ENCODE assay signal across 8 cellular contexts in the genomic region with DNA sequence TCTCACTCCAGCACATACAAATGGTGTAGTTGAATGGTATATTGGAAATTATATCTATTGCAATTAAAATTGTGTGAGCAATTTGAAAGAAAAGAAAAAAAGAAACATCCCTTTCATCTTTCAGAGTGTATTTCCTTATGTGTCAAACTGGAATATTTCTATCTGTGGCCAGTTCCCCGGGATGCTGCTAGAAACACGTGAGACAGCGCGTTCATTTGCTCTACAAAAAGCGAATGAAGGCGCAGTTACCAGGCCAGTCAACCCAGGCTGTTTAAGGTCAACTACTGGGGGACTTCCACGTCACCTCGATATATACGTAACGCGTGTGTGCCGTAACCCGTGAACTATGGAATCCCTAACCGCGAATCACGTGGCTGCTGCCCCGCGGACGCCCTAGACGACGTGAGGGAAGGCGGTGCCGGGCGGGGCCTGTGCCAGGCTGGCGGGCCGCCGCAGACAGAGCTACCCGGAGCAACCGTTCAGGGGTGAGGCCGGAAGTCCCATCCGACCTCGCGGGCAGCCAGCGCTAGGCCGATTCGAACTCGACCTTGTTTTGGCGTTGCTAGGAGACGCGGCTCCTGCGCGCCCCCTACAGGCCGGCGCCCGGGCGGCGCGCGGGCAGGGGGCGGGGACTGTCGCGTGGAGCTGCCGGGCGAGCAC. TPM values are rescaled to one million over a fixed set of nuclear protein-coding genes. Genes with fewer than 3 reads are reported as not detected.
DNase-seq lines count a peak whose midpoint lies in the region; ATAC-seq, FAIRE-seq and TF ChIP-seq lines count a peak whose summit lies in the region.

No MANE protein-coding gene starts in this region.

- peaks cover 0 to 2% of the 10 kb centered on the region in 2 donors for H3K9me3 Mint-ChIP-seq in natural killer cell

- peak; percentile 98 for TF ChIP-seq CTCF in natural killer cell (IDR thresholded peaks at IDR 0.05)

- intact Hi-C loops in natural killer cell (cut with micrococcal nuclease): loop anchor here (1.0 to 5.0 kb wide), 3 partner anchors 429 to 1166 kb away; partner anchors contain the start of gene TMEM106B

- peak overlapping the region; percentile 90 for H3K4me3 Mint-ChIP-seq in natural killer cell

- peak overlapping the region; percentile 96 to 99 for H3K27ac Mint-ChIP-seq in natural killer cell

- DNase-seq in DMS53 treated with DMSO at 0.1 percent for 48 hours (lab: John Stamatoyannopoulos, UW; ENCODE audit: unreplicated experiment) (peak; percentile 99), KBM-7 (peak; percentile 97), RCC 7860 (ENCODE audit: low spot score) (peak; percentile 99), fibroblast of peridontal ligament (ENCODE audit: extremely low read depth) (peak; percentile 86), natural killer cell (peak; percentile 99)
- peak; percentile 87 to 93 for DNase-seq in activated T-helper 1 cell treated with anti-CD3 and anti-CD28 coated beads, Interleukin-2, amount 50 U/mL, for 16 hours (ENCODE audit: low read depth in 1 of 2, low spot score in 1 of 2)
- DNase-seq in stimulated activated naive CD4-positive, alpha-beta T cell treated with Interleukin-2 at 50 U/mL for 16 hours (lab: John Stamatoyannopoulos, UW): peak; percentile 95

- no peaks in the 10 kb centered on the region for H3K36me3 Mint-ChIP-seq in natural killer cell

- in situ Hi-C loops in KBM-7 (cut with MboI; ENCODE audit: low pct_unique_long_range_greater_than_20kb, low sequenced_read_pairs): loop anchor here (25.0 kb wide), 1 partner anchor 426 kb away; no protein-coding TSS in a partner anchor

- ATAC-seq in GM21737 (IDR thresholded peaks at IDR 0.05; ENCODE audit: unreplicated experiment) (peak; percentile 79), natural killer cell (peak; percentile 81 to 96 (median 87))

- peak; percentile 76 for FAIRE-seq in RCC 7860 (lab: Jason Lieb, UNC)

- peaks cover 17 to 28% of the 10 kb centered on the region in 2 donors for H3K4me1 Mint-ChIP-seq in natural killer cell

- H3K27me3 Mint-ChIP-seq in natural killer cell (ENCODE audit: low read depth in 2 of 2): no peaks in the 10 kb centered on the region

RNA-seq across cellular contexts. Expression of gene ARL4A, which starts 1.1 kb away (rescaled TPM):
- 10 to 100 TPM; 54.7 to 81.4 (median 55.5) TPM for total RNA-seq in natural killer cell

Comparison
In these comparisons a context has a peak if more than half of its experiments do, and no peak if none do; other contexts are left out.
1. Peak in every context shown above with its lines: DNase-seq and ATAC-seq.